9 cellular contexts compared by ENCODE assay signal in the genomic region with DNA sequence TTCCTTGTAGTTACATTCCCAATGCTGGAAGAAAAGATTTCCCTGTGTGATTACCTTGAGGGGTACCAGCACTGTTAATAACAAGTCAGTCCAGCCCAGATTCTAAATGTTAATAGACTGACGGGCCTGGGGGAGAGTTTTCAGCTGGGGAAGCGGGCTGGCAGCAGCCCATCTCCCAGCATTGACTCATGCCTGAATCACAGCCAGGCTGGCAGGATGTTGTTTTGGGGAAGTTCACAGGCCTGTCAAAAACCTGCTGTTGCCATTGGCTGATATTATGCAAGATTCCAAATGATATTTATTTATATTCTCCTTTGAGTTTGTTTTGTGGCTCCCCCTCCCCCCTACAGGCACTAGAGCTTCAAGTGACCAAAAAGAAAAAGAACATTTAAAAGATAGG.
DNase-seq lines count a peak whose midpoint lies in the region; ATAC-seq, FAIRE-seq and TF ChIP-seq lines count a peak whose summit lies in the region.
"Had no signal": no experiment of that assay in that cellular context is flagged by ENCODE, and none has a peak within 500 bp of the region (broad histone marks: within the 10 kb centered on the region; RNA-seq: fewer than 3 reads in every experiment).

No MANE protein-coding gene starts in this region.

- H3K27ac Mint-ChIP-seq in endothelial cell (ENCODE audit: unreplicated experiment) = no peak overlapping the region

- no peak overlapping the region for H3K4me3 Mint-ChIP-seq in endothelial cell (ENCODE audit: unreplicated experiment)

- no peaks in the 10 kb centered on the region for H3K9me3 ChIP-seq in endothelial cell of umbilical vein (replicated peaks; ENCODE audit: control insufficient read depth, insufficient read depth, low read length)

- POLR2A ChIA-PET in endothelial cell of umbilical vein (lab: Charles Lee) = no interaction called here

- no TSS peak for BruUV-seq in endothelial cell of umbilical vein (replicated peaks; lab: Mats Ljungman, UMichigan)

- CTCF ChIA-PET in endothelial cell of umbilical vein (lab: Charles Lee) = interaction anchor here (1.5 kb wide), 2 partner anchors 24 to 491 kb away, joined by 4 read pairs; no protein-coding TSS in a partner anchor

- peak; percentile 98 for FAIRE-seq in endothelial cell of umbilical vein (lab: Jason Lieb, UNC)

- ATAC-seq in HG03457 (IDR thresholded peaks at IDR 0.05; ENCODE audit: unreplicated experiment) (no peak), HG03039 (IDR thresholded peaks at IDR 0.05; ENCODE audit: unreplicated experiment) (no peak)

- H3K4me3 ChIP-seq in endothelial cell of umbilical vein (replicated peaks in 1 of 3; ENCODE audit: insufficient read depth in 1 of 3, low read depth in 1 of 3, low read length in 3 of 3) = no peak overlapping the region

- H2AFZ ChIP-seq in endothelial cell of umbilical vein (ENCODE audit: low read depth, low read length) = peak overlapping the region; percentile 74

- H3K27me3 Mint-ChIP-seq in endothelial cell (ENCODE audit: unreplicated experiment) = peaks cover 1% of the 10 kb centered on the region

- no peak for TF ChIP-seq POLR2A in endothelial cell of umbilical vein (IDR thresholded peaks at IDR 0.05; ENCODE audit: low read depth, low read length)

- peak overlapping the region; percentile 17 for H3K9ac ChIP-seq in endothelial cell of umbilical vein (replicated peaks; ENCODE audit: extremely low read depth, insufficient read depth, low read length)

- dilution Hi-C loops in endothelial cell of umbilical vein (cut with MboI; ENCODE audit: extremely low pct_ligation_motif_present, low sequenced_read_pairs) = no loop called here

- peak in 9 of 14 donors; percentile 6 to 89 (median 19) for DNase-seq in C1 segment of cervical spinal cord (lab: John Stamatoyannopoulos, UW)
- peak; percentile 41 for DNase-seq in OCI-M1 (lab: John Stamatoyannopoulos, UW)
- peak; percentile 94 for DNase-seq in endothelial cell of umbilical vein (ENCODE audit: low read depth, low spot score)
- peak; percentile 27 for DNase-seq in midbrain (lab: John Stamatoyannopoulos, UW)
- DNase-seq in NCI-H1048 (lab: John Stamatoyannopoulos, UW) = no peak
- DNase-seq in endothelial cell (ENCODE audit: low spot score) = no peak
- DNase-seq: DMS79 treated with DMSO at 0.1 percent for 48 hours had no signal

- H3K36me3 ChIP-seq in endothelial cell of umbilical vein (ENCODE audit: control insufficient read depth in 2 of 2, extremely low read depth in 1 of 2, insufficient read depth in 2 of 2, low read length in 2 of 2) = no peaks in the 10 kb centered on the region

- peaks cover 36% of the 10 kb centered on the region for H3K4me1 ChIP-seq in endothelial cell of umbilical vein (ENCODE audit: control insufficient read depth, extremely low read depth, insufficient read depth, low read length)

- no peaks in the 10 kb centered on the region for H4K20me1 ChIP-seq in endothelial cell of umbilical vein (replicated peaks; ENCODE audit: control insufficient read depth, extremely low read depth, insufficient read depth, low read length)

- H3K4me2 ChIP-seq in endothelial cell of umbilical vein (ENCODE audit: insufficient read depth, low read length) = peak overlapping the region; percentile 52

- no peaks in the 10 kb centered on the region for H3K9me1 ChIP-seq in endothelial cell of umbilical vein (replicated peaks; ENCODE audit: control insufficient read depth, extremely low read depth, insufficient read depth, low read length)

- no peaks in the 10 kb centered on the region for H3K9me3 Mint-ChIP-seq in endothelial cell (ENCODE audit: unreplicated experiment)

- no peaks in the 10 kb centered on the region for H3K27me3 ChIP-seq in endothelial cell of umbilical vein (ENCODE audit: control insufficient read depth in 2 of 2, insufficient read depth in 2 of 2, low read length in 2 of 2)

- H3K27ac ChIP-seq in endothelial cell of umbilical vein (ENCODE audit: insufficient read depth, low read depth, low read length) = peak overlapping the region; percentile 68

- intact Hi-C loops in endothelial cell of umbilical vein (cut with micrococcal nuclease) = loop anchor here (5.0 kb wide), 1 partner anchor 972 kb away; a partner anchor contains a TSS

- no peaks in the 10 kb centered on the region for H3K79me2 ChIP-seq in endothelial cell of umbilical vein (ENCODE audit: control insufficient read depth, insufficient read depth, low read length)

- no peaks in the 10 kb centered on the region for H3K36me3 Mint-ChIP-seq in endothelial cell (ENCODE audit: low read depth, unreplicated experiment)

- TF ChIP-seq CTCF in endothelial cell of umbilical vein (IDR thresholded peaks at IDR 0.05; ENCODE audit: extremely low read depth in 1 of 2, insufficient read depth in 1 of 2, low read depth in 1 of 2, low read length in 2 of 2) = no peak
- TF ChIP-seq CTCF in endothelial cell (IDR thresholded peaks at IDR 0.05; ENCODE audit: unreplicated experiment) = no peak

- peaks cover 7% of the 10 kb centered on the region for H3K4me1 Mint-ChIP-seq in endothelial cell (ENCODE audit: unreplicated experiment)

TF ChIP-seq in endothelial cell of umbilical vein, 7 proteins besides CTCF, POLR2A, EP300 and RAD21:
- TF ChIP-seq POLR2AphosphoS5 (IDR thresholded peaks at IDR 0.05; ENCODE audit: insufficient read depth, low read depth, low read length) (peak; percentile 60), JUN (IDR thresholded peaks at IDR 0.05; ENCODE audit: borderline replicate concordance, insufficient read depth, insufficient read length, low read depth) (peak; percentile 71), FOS (IDR thresholded peaks at IDR 0.05; ENCODE audit: borderline replicate concordance, insufficient read depth, low read length) (peak; percentile 98), GATA2 (IDR thresholded peaks at IDR 0.05; ENCODE audit: insufficient read depth, insufficient read length, low read depth, low read length) (peak; percentile 50), MYC (IDR thresholded peaks at IDR 0.05; ENCODE audit: low read depth, low read length) (no peak)

Comparison
In these comparisons a context has a peak if more than half of its experiments do, and no peak if none do; other contexts are left out.
1. DNase-seq: peak in C1 segment of cervical spinal cord (9 of 14), OCI-M1 (single experiment), endothelial cell of umbilical vein (single experiment) and midbrain (single experiment); none in NCI-H1048 (single experiment) and endothelial cell (single experiment).